In genomic region chr7:41943098-41943577, GRCh38 we compare ENCODE assay signal across 8 cellular contexts.
A peak's percentile ranks its signal among the peaks of the same experiment; 100 is the strongest.
DNase-seq lines count a peak whose midpoint lies in the region; ATAC-seq and TF ChIP-seq lines count a peak whose summit lies in the region.

No MANE protein-coding gene starts in this region.

- TF ChIP-seq EP300 in gastroesophageal sphincter (IDR thresholded peaks at IDR 0.05), result no peak

- H3K36me3 ChIP-seq in RWPE2 (ENCODE audit: low read depth) (no peaks in the 10 kb centered on the region), gastroesophageal sphincter (no peaks in the 10 kb centered on the region), testis (ENCODE audit: low read depth, missing control alignments) (no peaks in the 10 kb centered on the region)

- H3K4me1 ChIP-seq in RWPE2 (ENCODE audit: insufficient read depth, poor library complexity, severe bottlenecking) (no peaks in the 10 kb centered on the region), gastroesophageal sphincter (peaks cover 0 to 27% (median 12%) of the 10 kb centered on the region in 3 donors), testis (peaks cover 18% of the 10 kb centered on the region)

- no peak overlapping the region for H3K27ac ChIP-seq in RWPE2 (ENCODE audit: poor library complexity, severe bottlenecking)
- peak overlapping the region in 3 of 4 donors; percentile 53 to 66 (median 62) for H3K27ac ChIP-seq in gastroesophageal sphincter
- H3K27ac ChIP-seq in testis, result no peak overlapping the region

- intact Hi-C loops in testis (cut with DNase I; ENCODE audit: low total_unique reads), result no loop called here

- H3K27me3 ChIP-seq in RWPE2 (ENCODE audit: insufficient read depth, poor library complexity, severe bottlenecking) (no peaks in the 10 kb centered on the region), gastroesophageal sphincter (peaks cover 13% of the 10 kb centered on the region), testis (no peaks in the 10 kb centered on the region)

- peak; percentile 89 for ATAC-seq in GM21576 (IDR thresholded peaks at IDR 0.05; ENCODE audit: unreplicated experiment)
- peak; percentile 82 for ATAC-seq in RWPE2 (ENCODE audit: low read depth)
- peak; percentile 81 for ATAC-seq in gastroesophageal sphincter

- H3K9me3 ChIP-seq in RWPE2 (ENCODE audit: severe bottlenecking) (no peaks in the 10 kb centered on the region), gastroesophageal sphincter (no peaks in the 10 kb centered on the region), testis (no peaks in the 10 kb centered on the region)

- TF ChIP-seq POLR2A in gastroesophageal sphincter (IDR thresholded peaks at IDR 0.05) (no peak), testis (IDR thresholded peaks at IDR 0.05) (no peak)

- no peak overlapping the region for H3K4me3 ChIP-seq in RWPE2 (ENCODE audit: severe bottlenecking)
- peak overlapping the region in 1 of 2 donors; percentile 45 for H3K4me3 ChIP-seq in gastroesophageal sphincter
- H3K4me3 ChIP-seq in testis, result peak overlapping the region; percentile 7 to 40

- peak; percentile 44 for DNase-seq in DMS79 treated with DMSO at 0.1 percent for 48 hours (lab: John Stamatoyannopoulos, UW)
- peak; percentile 75 for DNase-seq in HuH-7 (ENCODE audit: low spot score)
- DNase-seq in RWPE2 (ENCODE audit: low spot score), result no peak
- DNase-seq in activated effector memory CD4-positive, alpha-beta T cell treated with Interleukin-2 at 50 U/mL for 16 hours, result peak; percentile 24
- DNase-seq in nucleus accumbens (lab: John Stamatoyannopoulos, UW), result peak in 54 of 56 donors; percentile 10 to 89 (median 62)
- peak; percentile 90 for DNase-seq in testis

- WGBS in gastroesophageal sphincter (ENCODE audit: low coverage in 1 of 2), 2 donors, result 0 to 1% methylated on average over 15 to 16 of the region's 16 CpGs
- 1 to 4% methylated on average over 9 to 16 of the region's 16 CpGs for WGBS in testis, 2 donors

- TF ChIP-seq CTCF in RWPE2 (IDR thresholded peaks at IDR 0.05; ENCODE audit: poor library complexity, severe bottlenecking) (peak; percentile 98), gastroesophageal sphincter (IDR thresholded peaks at IDR 0.05) (peak; percentile 91 to 95 (median 94)), testis (IDR thresholded peaks at IDR 0.05) (peak; percentile 85 to 94 (median 86))

Comparison
In these comparisons a context has a peak if more than half of its experiments do, and no peak if none do; other contexts are left out.
1. H3K27ac ChIP-seq: peak in gastroesophageal sphincter (3 of 4); none in RWPE2 (single experiment) and testis (0 of 2).
2. Peak in every context shown above with its lines, with median percentiles within 50 percentile points of each other: ATAC-seq and CTCF ChIP-seq.